Comparison of ENCODE assay signal across 30 cellular contexts in genomic region chr10:10475812-10476211, GRCh38.
"Had no signal": no experiment of that assay in that cellular context is flagged by ENCODE, and none has a peak within 500 bp of the region (broad histone marks: within the 10 kb centered on the region; RNA-seq: fewer than 3 reads in every experiment).

No MANE protein-coding gene starts in this region.

- H3K4me3 Mint-ChIP-seq: activated naive CD8-positive, alpha-beta T cell treated with anti-CD3 and anti-CD28 coated beads, Interleukin-2, amount 10 ng/mL, durations not matched to agents 7 days and 5 days; brain; naive B cell had no signal

- H3K9me3 Mint-ChIP-seq: activated naive CD8-positive, alpha-beta T cell treated with anti-CD3 and anti-CD28 coated beads, Interleukin-2, amount 10 ng/mL, durations not matched to agents 7 days and 5 days had no signal

- H3K4me3 ChIP-seq: ascending aorta, cardiac muscle cell, coronary artery, dorsolateral prefrontal cortex, gastrocnemius medialis, hepatocyte, pancreas, prostate gland, skin epidermis, thoracic aorta had no signal

- H3K79me2 ChIP-seq: hepatocyte had no signal

- H2AFZ ChIP-seq: hepatocyte had no signal

- ATAC-seq: gastrocnemius medialis; left ventricle myocardium superior; pancreas; sciatic nerve; stimulated activated naive CD8-positive, alpha-beta T cell treated with anti-CD3 and anti-CD28 coated beads, Interleukin-15, Interleukin-2, amounts not matched to agents 100 U/mL and 50 U/mL, for 24 hours had no signal

- H3K27ac ChIP-seq: ascending aorta, cardiac muscle cell, coronary artery, dorsolateral prefrontal cortex, gastrocnemius medialis, hepatocyte, pancreas, prostate gland, skin epidermis, thoracic aorta had no signal

- H3K27me3 Mint-ChIP-seq: activated naive CD8-positive, alpha-beta T cell treated with anti-CD3 and anti-CD28 coated beads, Interleukin-2, amount 10 ng/mL, durations not matched to agents 7 days and 5 days had no signal

- H3K36me3 Mint-ChIP-seq: activated naive CD8-positive, alpha-beta T cell treated with anti-CD3 and anti-CD28 coated beads, Interleukin-2, amount 10 ng/mL, durations not matched to agents 7 days and 5 days; naive B cell had no signal

- DNase-seq: activated CD4-positive, alpha-beta T cell treated with anti-CD3 and anti-CD28 coated beads for 4 hours; activated CD4-positive, alpha-beta T cell treated with anti-CD3 and anti-CD28 coated beads, Interleukin-2, amount 50 U/mL, for 4 hours; activated effector memory CD4-positive, alpha-beta T cell treated with Interleukin-2 at 50 U/mL for 16 hours; activated naive CD4-positive, alpha-beta T cell treated with Interleukin-2 at 50 U/mL for 16 hours; activated naive CD8-positive, alpha-beta T cell treated with anti-CD3 and anti-CD28 coated beads, Interleukin-2, amount 10 ng/mL, durations not matched to agents 7 days and 5 days; activated T-cell treated with anti-CD3 and anti-CD28 coated beads for 4 hours; dorsolateral prefrontal cortex; effector memory CD4-positive, alpha-beta T cell; erythroblast; gastrocnemius medialis; glutamatergic neuron; islet precursor cell; left ventricle myocardium superior; naive B cell; nucleus accumbens; pancreas; retina; stimulated activated CD4-positive, alpha-beta T cell treated with anti-CD3 and anti-CD28 coated beads, Interleukin-12 subunit alpha, Interleukin-12 subunit beta, amount 100 ng/mL, for 4 hours; stimulated activated CD4-positive, alpha-beta T cell treated with anti-CD3 and anti-CD28 coated beads, Interleukin-4, amount 100 ng/mL, for 1 hour; stimulated activated naive CD8-positive, alpha-beta T cell treated with anti-CD3 and anti-CD28 coated beads, Interleukin-15, Interleukin-2, amounts not matched to agents 100 U/mL and 50 U/mL, for 24 hours; trophoblast cell had no signal

- H3K4me2 ChIP-seq: hepatocyte had no signal

- H3K36me3 ChIP-seq: ascending aorta, cardiac muscle cell, gastrocnemius medialis, pancreas, prostate gland, thoracic aorta had no signal

- H3K9me3 ChIP-seq: ascending aorta, gastrocnemius medialis, pancreas, prostate gland, thoracic aorta had no signal

- H3K4me1 Mint-ChIP-seq: activated naive CD8-positive, alpha-beta T cell treated with anti-CD3 and anti-CD28 coated beads, Interleukin-2, amount 10 ng/mL, durations not matched to agents 7 days and 5 days; naive B cell had no signal

- H3K4me1 ChIP-seq: ascending aorta, gastrocnemius medialis, pancreas, prostate gland had no signal

- H3K27ac Mint-ChIP-seq: activated naive CD8-positive, alpha-beta T cell treated with anti-CD3 and anti-CD28 coated beads, Interleukin-2, amount 10 ng/mL, durations not matched to agents 7 days and 5 days; brain; naive B cell had no signal

- H3K27me3 ChIP-seq: ascending aorta, cardiac muscle cell, dorsolateral prefrontal cortex, gastrocnemius medialis, hepatocyte, pancreas had no signal
